23 cellular contexts compared by ENCODE assay signal in genomic region chr7:5214641-5215040, GRCh38. TPM values are rescaled to one million over a fixed set of nuclear protein-coding genes. Genes with fewer than 3 reads are reported as not detected.
A peak's percentile ranks its signal among the peaks of the same experiment; 100 is the strongest.
DNase-seq lines count a peak whose midpoint lies in the region; ATAC-seq and TF ChIP-seq lines count a peak whose summit lies in the region.
"Had no signal": no experiment of that assay in that cellular context is flagged by ENCODE, and none has a peak within 500 bp of the region (broad histone marks: within the 10 kb centered on the region; RNA-seq: fewer than 3 reads in every experiment).

No MANE protein-coding gene starts in this region.

- intact Hi-C loops in left lung (cut with DNase I) (no loop called here), sigmoid colon (cut with DNase I) (no loop called here)

- H3K4me3 ChIP-seq in Peyer's patch: no peak overlapping the region
- no peak overlapping the region for H3K4me3 ChIP-seq in left lung
- no peak overlapping the region for H3K4me3 ChIP-seq in sigmoid colon
- H3K4me3 ChIP-seq: SJSA1 had no signal

- H3K4me1 ChIP-seq in Peyer's patch (peaks cover 0 to 8% (median 2%) of the 10 kb centered on the region in 4 donors), left lung (peaks cover 3 to 18% of the 10 kb centered on the region in 2 donors), sigmoid colon (no peaks in the 10 kb centered on the region)
- H3K4me1 ChIP-seq: SJSA1 had no signal

- ATAC-seq in activated T-cell treated with anti-CD3 and anti-CD28 coated beads, Interleukin-2, amount 50 U/mL, for 4 hours: no peak
- ATAC-seq in left lung: no peak
- ATAC-seq: CD8-positive, alpha-beta T cell; Panc1 had no signal

- TF ChIP-seq CTCF in Peyer's patch (IDR thresholded peaks at IDR 0.05) (no peak), left lung (IDR thresholded peaks at IDR 0.05) (no peak), sigmoid colon (IDR thresholded peaks at IDR 0.05) (no peak)

- H3K27ac ChIP-seq in Peyer's patch: no peak overlapping the region
- no peak overlapping the region for H3K27ac ChIP-seq in left lung
- H3K27ac ChIP-seq in sigmoid colon: no peak overlapping the region
- H3K27ac ChIP-seq: KMS-11, SJSA1 had no signal

- peak; percentile 19 for DNase-seq in activated T-cell treated with anti-CD3 and anti-CD28 coated beads, Interleukin-2, amount 50 U/mL, for 24 hours
- DNase-seq in activated T-cell treated with anti-CD3 and anti-CD28 coated beads, Interleukin-2, amount 50 U/mL, for 4 hours: no peak
- DNase-seq in Peyer's patch (peak in 2 of 3 donors; percentile 7 to 31), left lung (peak; percentile 23 to 50), sigmoid colon (peak; percentile 52), DMS79 (lab: John Stamatoyannopoulos, UW) (no peak), iPS-NIHi11 (ENCODE audit: low spot score) (no peak), SHP77 treated with DMSO at 0.1 percent for 48 hours (lab: John Stamatoyannopoulos, UW) (no peak)
- DNase-seq: AML-193; C1 segment of cervical spinal cord; CD8-positive, alpha-beta T cell; DMS153; IMR-90; MV-4-11; NCI-H1105 treated with DMSO at 0.1 percent for 48 hours; NCI-H2029 treated with DMSO at 0.1 percent for 48 hours; NCI-H345; NCI-H524; NCI-H774; NK-92 treated with Interleukin-12 subunit alpha and Interleukin-12 subunit beta, amount 100 ng/mL, for 24 hours had no signal

- no peak for TF ChIP-seq EP300 in sigmoid colon (IDR thresholded peaks at IDR 0.05)

- H3K36me3 Mint-ChIP-seq in activated T-cell treated with anti-CD3 and anti-CD28 coated beads, Interleukin-2, amount 50 U/mL, for 24 hours (ENCODE audit: low read depth): peaks cover 93% of the 10 kb centered on the region
- peaks cover 52% of the 10 kb centered on the region for H3K36me3 Mint-ChIP-seq in activated T-cell treated with anti-CD3 and anti-CD28 coated beads, Interleukin-2, amount 50 U/mL, for 4 hours (ENCODE audit: insufficient read depth)

- peaks cover 7% of the 10 kb centered on the region for H3K4me1 Mint-ChIP-seq in activated T-cell treated with anti-CD3 and anti-CD28 coated beads, Interleukin-2, amount 50 U/mL, for 24 hours (ENCODE audit: low read depth)
- peaks cover 5% of the 10 kb centered on the region for H3K4me1 Mint-ChIP-seq in activated T-cell treated with anti-CD3 and anti-CD28 coated beads, Interleukin-2, amount 50 U/mL, for 4 hours (ENCODE audit: low read depth)

- 87 to 89% methylated on average over 11 of the region's 11 CpGs for WGBS in sigmoid colon, 2 donors

- H3K27me3 ChIP-seq in Peyer's patch (no peaks in the 10 kb centered on the region), left lung (no peaks in the 10 kb centered on the region), sigmoid colon (no peaks in the 10 kb centered on the region)
- H3K27me3 ChIP-seq: SJSA1 had no signal

- TF ChIP-seq POLR2A in Peyer's patch (IDR thresholded peaks at IDR 0.05) (no peak), sigmoid colon (IDR thresholded peaks at IDR 0.05) (no peak)

- no peaks in the 10 kb centered on the region for H3K9me3 ChIP-seq in Peyer's patch
- no peaks in the 10 kb centered on the region for H3K9me3 ChIP-seq in left lung
- no peaks in the 10 kb centered on the region for H3K9me3 ChIP-seq in sigmoid colon
- H3K9me3 ChIP-seq: SJSA1 had no signal

- no peak overlapping the region for H3K4me3 Mint-ChIP-seq in activated T-cell treated with anti-CD3 and anti-CD28 coated beads, Interleukin-2, amount 50 U/mL, for 24 hours
- no peak overlapping the region for H3K4me3 Mint-ChIP-seq in activated T-cell treated with anti-CD3 and anti-CD28 coated beads, Interleukin-2, amount 50 U/mL, for 4 hours
- H3K4me3 Mint-ChIP-seq: CD8-positive, alpha-beta T cell had no signal

- H3K27ac Mint-ChIP-seq in activated T-cell treated with anti-CD3 and anti-CD28 coated beads, Interleukin-2, amount 50 U/mL, for 24 hours: no peak overlapping the region
- H3K27ac Mint-ChIP-seq: CD8-positive, alpha-beta T cell had no signal

- H3K27me3 Mint-ChIP-seq in activated T-cell treated with anti-CD3 and anti-CD28 coated beads, Interleukin-2, amount 50 U/mL, for 24 hours: no peaks in the 10 kb centered on the region
- H3K27me3 Mint-ChIP-seq in activated T-cell treated with anti-CD3 and anti-CD28 coated beads, Interleukin-2, amount 50 U/mL, for 4 hours (ENCODE audit: low read depth): no peaks in the 10 kb centered on the region

- H3K36me3 ChIP-seq in Peyer's patch: peaks cover 0 to 90% (median 0%) of the 10 kb centered on the region in 3 donors
- H3K36me3 ChIP-seq in left lung: peaks cover 0 to 98% of the 10 kb centered on the region in 2 donors
- H3K36me3 ChIP-seq in sigmoid colon: peaks cover 22 to 96% (median 46%) of the 10 kb centered on the region in 4 donors

- H3K9me3 Mint-ChIP-seq in activated T-cell treated with anti-CD3 and anti-CD28 coated beads, Interleukin-2, amount 50 U/mL, for 24 hours: no peaks in the 10 kb centered on the region
- no peaks in the 10 kb centered on the region for H3K9me3 Mint-ChIP-seq in activated T-cell treated with anti-CD3 and anti-CD28 coated beads, Interleukin-2, amount 50 U/mL, for 4 hours
- H3K9me3 Mint-ChIP-seq: CD8-positive, alpha-beta T cell had no signal

RNA-seq across cellular contexts. Expression of gene WIPI2, which starts 24.6 kb away (rescaled TPM):
- total RNA-seq in activated T-cell treated with anti-CD3 and anti-CD28 coated beads, Interleukin-2, amount 50 U/mL, for 4 hours: 10 to 100 TPM; 38.0 to 44.9 (median 39.1) TPM
- 10 to 100 TPM; 45.7 to 67.7 (median 50.0) TPM for total RNA-seq in Peyer's patch
- 10 to 100 TPM; 53.5 TPM for total RNA-seq in left lung
- 10 to 100 TPM; 46.0 to 61.2 (median 49.5) TPM for total RNA-seq in sigmoid colon
- 10 to 100 TPM; 30.3 to 32.1 (median 30.6) TPM for polyA plus RNA-seq in sigmoid colon

Comparison
In these comparisons a context has a peak if more than half of its experiments do, and no peak if none do; other contexts are left out.
1. DNase-seq: peak in activated T-cell treated with anti-CD3 and anti-CD28 coated beads, Interleukin-2, amount 50 U/mL, for 24 hours (single experiment), Peyer's patch (2 of 3), left lung (2 of 2) and sigmoid colon (single experiment); none in activated T-cell treated with anti-CD3 and anti-CD28 coated beads, Interleukin-2, amount 50 U/mL, for 4 hours (single experiment), DMS79 (single experiment), iPS-NIHi11 (single experiment) and SHP77 treated with DMSO at 0.1 percent for 48 hours (single experiment).